Comparison of ENCODE assay signal across 1 cellular context in the genomic region with DNA sequence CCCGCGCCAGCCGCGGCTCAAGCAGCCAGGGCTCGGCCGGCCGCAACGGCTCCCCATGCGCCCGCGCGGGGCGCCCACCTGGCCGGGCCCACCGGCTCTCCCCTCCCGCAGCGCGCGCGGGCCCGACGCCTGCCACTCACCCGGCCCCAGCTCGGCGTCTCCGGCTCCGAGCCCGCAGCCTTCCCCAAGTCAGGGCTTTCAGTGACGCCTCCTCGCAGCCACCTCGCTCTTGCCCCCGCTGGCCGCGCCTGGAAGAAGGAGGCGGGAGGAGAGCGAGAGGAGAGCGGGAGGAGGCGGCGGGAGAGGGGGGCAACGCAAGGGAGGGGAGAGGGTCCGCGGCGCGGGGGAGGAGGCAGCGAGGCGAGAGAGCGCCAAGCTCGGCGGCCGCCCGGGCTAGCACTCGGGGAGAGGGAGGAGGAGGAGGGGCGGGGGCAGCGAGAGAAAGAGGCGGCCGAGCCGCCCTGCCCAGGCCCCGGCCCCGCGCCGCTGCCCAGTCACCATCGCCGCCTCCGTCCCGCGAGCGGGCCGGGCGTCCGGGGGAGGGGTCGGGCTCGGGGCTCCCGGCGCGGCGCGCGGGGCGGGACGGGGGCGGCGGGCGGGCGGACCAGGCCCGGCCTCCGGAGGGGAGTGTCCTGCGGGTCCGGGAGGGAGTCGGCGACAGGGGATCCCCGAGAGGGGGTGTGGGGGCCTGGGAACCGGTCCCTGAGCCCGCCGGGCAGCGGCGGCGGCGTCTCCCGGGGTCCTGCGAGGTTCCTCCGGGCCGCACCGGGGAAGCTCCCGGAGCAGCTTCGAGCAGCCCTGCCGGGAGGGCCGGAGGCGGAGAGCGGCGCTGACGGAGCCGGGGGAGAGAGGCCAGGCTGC.
A peak's percentile ranks its signal among the peaks of the same experiment; 100 is the strongest.
TF ChIP-seq lines count a peak whose summit lies in the region.

A gene with protein sequence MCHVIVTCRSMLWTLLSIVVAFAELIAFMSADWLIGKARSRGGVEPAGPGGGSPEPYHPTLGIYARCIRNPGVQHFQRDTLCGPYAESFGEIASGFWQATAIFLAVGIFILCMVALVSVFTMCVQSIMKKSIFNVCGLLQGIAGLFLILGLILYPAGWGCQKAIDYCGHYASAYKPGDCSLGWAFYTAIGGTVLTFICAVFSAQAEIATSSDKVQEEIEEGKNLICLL (minus strand): TSS at position 414 of the 861 bp plus-strand sequence. CDS start 138,559 bp downstream, outside the sequence.

TF ChIP-seq in GM12878, 131 proteins besides CTCF, POLR2A, EP300 and RAD21 (continues in another document):
- TF ChIP-seq MEF2A (IDR thresholded peaks at IDR 0.05; ENCODE audit: insufficient read depth, low read depth, low read length), result no peak
- no peak for TF ChIP-seq TARDBP (IDR thresholded peaks at IDR 0.05; ENCODE audit: borderline replicate concordance)
- TF ChIP-seq SUPT20H (IDR thresholded peaks at IDR 0.05; ENCODE audit: borderline replicate concordance, control insufficient read depth, low read depth, low read length), result no peak
- 0 out of 2 replicates have a peak, but pooled peaks have one; percentile 43 for TF ChIP-seq LARP7 (IDR thresholded peaks at IDR 0.05)
- TF ChIP-seq, protein P1, sequence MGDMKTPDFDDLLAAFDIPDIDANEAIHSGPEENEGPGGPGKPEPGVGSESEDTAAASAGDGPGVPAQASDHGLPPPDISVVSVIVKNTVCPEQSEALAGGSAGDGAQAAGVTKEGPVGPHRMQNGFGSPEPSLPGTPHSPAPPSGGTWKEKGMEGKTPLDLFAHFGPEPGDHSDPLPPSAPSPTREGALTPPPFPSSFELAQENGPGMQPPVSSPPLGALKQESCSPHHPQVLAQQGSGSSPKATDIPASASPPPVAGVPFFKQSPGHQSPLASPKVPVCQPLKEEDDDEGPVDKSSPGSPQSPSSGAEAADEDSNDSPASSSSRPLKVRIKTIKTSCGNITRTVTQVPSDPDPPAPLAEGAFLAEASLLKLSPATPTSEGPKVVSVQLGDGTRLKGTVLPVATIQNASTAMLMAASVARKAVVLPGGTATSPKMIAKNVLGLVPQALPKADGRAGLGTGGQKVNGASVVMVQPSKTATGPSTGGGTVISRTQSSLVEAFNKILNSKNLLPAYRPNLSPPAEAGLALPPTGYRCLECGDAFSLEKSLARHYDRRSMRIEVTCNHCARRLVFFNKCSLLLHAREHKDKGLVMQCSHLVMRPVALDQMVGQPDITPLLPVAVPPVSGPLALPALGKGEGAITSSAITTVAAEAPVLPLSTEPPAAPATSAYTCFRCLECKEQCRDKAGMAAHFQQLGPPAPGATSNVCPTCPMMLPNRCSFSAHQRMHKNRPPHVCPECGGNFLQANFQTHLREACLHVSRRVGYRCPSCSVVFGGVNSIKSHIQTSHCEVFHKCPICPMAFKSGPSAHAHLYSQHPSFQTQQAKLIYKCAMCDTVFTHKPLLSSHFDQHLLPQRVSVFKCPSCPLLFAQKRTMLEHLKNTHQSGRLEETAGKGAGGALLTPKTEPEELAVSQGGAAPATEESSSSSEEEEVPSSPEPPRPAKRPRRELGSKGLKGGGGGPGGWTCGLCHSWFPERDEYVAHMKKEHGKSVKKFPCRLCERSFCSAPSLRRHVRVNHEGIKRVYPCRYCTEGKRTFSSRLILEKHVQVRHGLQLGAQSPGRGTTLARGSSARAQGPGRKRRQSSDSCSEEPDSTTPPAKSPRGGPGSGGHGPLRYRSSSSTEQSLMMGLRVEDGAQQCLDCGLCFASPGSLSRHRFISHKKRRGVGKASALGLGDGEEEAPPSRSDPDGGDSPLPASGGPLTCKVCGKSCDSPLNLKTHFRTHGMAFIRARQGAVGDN (IDR thresholded peaks at IDR 0.05), result 0 out of 2 replicates have a peak, but pooled peaks have one; percentile 25
- TF ChIP-seq TCF12 (IDR thresholded peaks at IDR 0.05; ENCODE audit: low read depth, low read length), result no peak
- no peak for TF ChIP-seq SMARCA5 (IDR thresholded peaks at IDR 0.05)
- TF ChIP-seq, protein P2, sequence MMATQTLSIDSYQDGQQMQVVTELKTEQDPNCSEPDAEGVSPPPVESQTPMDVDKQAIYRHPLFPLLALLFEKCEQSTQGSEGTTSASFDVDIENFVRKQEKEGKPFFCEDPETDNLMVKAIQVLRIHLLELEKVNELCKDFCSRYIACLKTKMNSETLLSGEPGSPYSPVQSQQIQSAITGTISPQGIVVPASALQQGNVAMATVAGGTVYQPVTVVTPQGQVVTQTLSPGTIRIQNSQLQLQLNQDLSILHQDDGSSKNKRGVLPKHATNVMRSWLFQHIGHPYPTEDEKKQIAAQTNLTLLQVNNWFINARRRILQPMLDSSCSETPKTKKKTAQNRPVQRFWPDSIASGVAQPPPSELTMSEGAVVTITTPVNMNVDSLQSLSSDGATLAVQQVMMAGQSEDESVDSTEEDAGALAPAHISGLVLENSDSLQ (IDR thresholded peaks at IDR 0.05), result peak; percentile 82
- no peak for TF ChIP-seq RAD51 (IDR thresholded peaks at IDR 0.05)
- TF ChIP-seq, protein P3, sequence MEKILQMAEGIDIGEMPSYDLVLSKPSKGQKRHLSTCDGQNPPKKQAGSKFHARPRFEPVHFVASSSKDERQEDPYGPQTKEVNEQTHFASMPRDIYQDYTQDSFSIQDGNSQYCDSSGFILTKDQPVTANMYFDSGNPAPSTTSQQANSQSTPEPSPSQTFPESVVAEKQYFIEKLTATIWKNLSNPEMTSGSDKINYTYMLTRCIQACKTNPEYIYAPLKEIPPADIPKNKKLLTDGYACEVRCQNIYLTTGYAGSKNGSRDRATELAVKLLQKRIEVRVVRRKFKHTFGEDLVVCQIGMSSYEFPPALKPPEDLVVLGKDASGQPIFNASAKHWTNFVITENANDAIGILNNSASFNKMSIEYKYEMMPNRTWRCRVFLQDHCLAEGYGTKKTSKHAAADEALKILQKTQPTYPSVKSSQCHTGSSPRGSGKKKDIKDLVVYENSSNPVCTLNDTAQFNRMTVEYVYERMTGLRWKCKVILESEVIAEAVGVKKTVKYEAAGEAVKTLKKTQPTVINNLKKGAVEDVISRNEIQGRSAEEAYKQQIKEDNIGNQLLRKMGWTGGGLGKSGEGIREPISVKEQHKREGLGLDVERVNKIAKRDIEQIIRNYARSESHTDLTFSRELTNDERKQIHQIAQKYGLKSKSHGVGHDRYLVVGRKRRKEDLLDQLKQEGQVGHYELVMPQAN (conservative IDR thresholded peaks at IDR 0.05), result peak; percentile 54; the same call in 1 of the 2 replicates
- TF ChIP-seq EED (IDR thresholded peaks at IDR 0.05; ENCODE audit: low read depth), result no peak
- TF ChIP-seq CHD4 (IDR thresholded peaks at IDR 0.05), result no peak
- TF ChIP-seq HCFC1 (IDR thresholded peaks at IDR 0.05; ENCODE audit: low read length), result no peak
- no peak for TF ChIP-seq CEBPB (IDR thresholded peaks at IDR 0.05; ENCODE audit: borderline replicate concordance in 1 of 2, low read depth in 2 of 2, low read length in 2 of 2)
- TF ChIP-seq GATAD2B (conservative IDR thresholded peaks at IDR 0.05; ENCODE audit: low read depth), result peak; percentile 94
- TF ChIP-seq, protein P4, sequence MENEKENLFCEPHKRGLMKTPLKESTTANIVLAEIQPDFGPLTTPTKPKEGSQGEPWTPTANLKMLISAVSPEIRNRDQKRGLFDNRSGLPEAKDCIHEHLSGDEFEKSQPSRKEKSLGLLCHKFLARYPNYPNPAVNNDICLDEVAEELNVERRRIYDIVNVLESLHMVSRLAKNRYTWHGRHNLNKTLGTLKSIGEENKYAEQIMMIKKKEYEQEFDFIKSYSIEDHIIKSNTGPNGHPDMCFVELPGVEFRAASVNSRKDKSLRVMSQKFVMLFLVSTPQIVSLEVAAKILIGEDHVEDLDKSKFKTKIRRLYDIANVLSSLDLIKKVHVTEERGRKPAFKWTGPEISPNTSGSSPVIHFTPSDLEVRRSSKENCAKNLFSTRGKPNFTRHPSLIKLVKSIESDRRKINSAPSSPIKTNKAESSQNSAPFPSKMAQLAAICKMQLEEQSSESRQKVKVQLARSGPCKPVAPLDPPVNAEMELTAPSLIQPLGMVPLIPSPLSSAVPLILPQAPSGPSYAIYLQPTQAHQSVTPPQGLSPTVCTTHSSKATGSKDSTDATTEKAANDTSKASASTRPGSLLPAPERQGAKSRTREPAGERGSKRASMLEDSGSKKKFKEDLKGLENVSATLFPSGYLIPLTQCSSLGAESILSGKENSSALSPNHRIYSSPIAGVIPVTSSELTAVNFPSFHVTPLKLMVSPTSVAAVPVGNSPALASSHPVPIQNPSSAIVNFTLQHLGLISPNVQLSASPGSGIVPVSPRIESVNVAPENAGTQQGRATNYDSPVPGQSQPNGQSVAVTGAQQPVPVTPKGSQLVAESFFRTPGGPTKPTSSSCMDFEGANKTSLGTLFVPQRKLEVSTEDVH (IDR thresholded peaks at IDR 0.05; ENCODE audit: low read depth, partially characterized antibody), result no peak
- TF ChIP-seq TAF1 (IDR thresholded peaks at IDR 0.05; ENCODE audit: borderline replicate concordance, low read depth, low read length), result no peak; the same call in 1 of the 2 replicates
- TF ChIP-seq RB1 (IDR thresholded peaks at IDR 0.05; ENCODE audit: borderline replicate concordance), result no peak
- TF ChIP-seq ZNF217 (IDR thresholded peaks at IDR 0.05), result no peak
- no peak for TF ChIP-seq BMI1 (IDR thresholded peaks at IDR 0.05; ENCODE audit: borderline replicate concordance)
- TF ChIP-seq CBX5 (IDR thresholded peaks at IDR 0.05; ENCODE audit: low read depth), result no peak
- 0 out of 2 replicates have a peak, but pooled peaks have one; percentile 47 for TF ChIP-seq HDGF (IDR thresholded peaks at IDR 0.05)
- TF ChIP-seq FOS (IDR thresholded peaks at IDR 0.05; ENCODE audit: borderline replicate concordance, extremely low read depth, insufficient read length), result no peak
- TF ChIP-seq, protein P5, sequence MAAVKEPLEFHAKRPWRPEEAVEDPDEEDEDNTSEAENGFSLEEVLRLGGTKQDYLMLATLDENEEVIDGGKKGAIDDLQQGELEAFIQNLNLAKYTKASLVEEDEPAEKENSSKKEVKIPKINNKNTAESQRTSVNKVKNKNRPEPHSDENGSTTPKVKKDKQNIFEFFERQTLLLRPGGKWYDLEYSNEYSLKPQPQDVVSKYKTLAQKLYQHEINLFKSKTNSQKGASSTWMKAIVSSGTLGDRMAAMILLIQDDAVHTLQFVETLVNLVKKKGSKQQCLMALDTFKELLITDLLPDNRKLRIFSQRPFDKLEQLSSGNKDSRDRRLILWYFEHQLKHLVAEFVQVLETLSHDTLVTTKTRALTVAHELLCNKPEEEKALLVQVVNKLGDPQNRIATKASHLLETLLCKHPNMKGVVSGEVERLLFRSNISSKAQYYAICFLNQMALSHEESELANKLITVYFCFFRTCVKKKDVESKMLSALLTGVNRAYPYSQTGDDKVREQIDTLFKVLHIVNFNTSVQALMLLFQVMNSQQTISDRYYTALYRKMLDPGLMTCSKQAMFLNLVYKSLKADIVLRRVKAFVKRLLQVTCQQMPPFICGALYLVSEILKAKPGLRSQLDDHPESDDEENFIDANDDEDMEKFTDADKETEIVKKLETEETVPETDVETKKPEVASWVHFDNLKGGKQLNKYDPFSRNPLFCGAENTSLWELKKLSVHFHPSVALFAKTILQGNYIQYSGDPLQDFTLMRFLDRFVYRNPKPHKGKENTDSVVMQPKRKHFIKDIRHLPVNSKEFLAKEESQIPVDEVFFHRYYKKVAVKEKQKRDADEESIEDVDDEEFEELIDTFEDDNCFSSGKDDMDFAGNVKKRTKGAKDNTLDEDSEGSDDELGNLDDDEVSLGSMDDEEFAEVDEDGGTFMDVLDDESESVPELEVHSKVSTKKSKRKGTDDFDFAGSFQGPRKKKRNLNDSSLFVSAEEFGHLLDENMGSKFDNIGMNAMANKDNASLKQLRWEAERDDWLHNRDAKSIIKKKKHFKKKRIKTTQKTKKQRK (IDR thresholded peaks at IDR 0.05; ENCODE audit: low read depth, low read length), result no peak
- TF ChIP-seq NRF1 (conservative IDR thresholded peaks at IDR 0.05; ENCODE audit: low read depth, low read length), result no peak
- TF ChIP-seq HDAC2 (IDR thresholded peaks at IDR 0.05), result peak; percentile 57; the same call in 1 of the 2 replicates
- peak; percentile 81 for TF ChIP-seq IKZF1 (conservative IDR thresholded peaks at IDR 0.05)
- TF ChIP-seq SMAD1 (IDR thresholded peaks at IDR 0.05; ENCODE audit: low read depth, partially characterized antibody), result no peak
- TF ChIP-seq, protein P6, sequence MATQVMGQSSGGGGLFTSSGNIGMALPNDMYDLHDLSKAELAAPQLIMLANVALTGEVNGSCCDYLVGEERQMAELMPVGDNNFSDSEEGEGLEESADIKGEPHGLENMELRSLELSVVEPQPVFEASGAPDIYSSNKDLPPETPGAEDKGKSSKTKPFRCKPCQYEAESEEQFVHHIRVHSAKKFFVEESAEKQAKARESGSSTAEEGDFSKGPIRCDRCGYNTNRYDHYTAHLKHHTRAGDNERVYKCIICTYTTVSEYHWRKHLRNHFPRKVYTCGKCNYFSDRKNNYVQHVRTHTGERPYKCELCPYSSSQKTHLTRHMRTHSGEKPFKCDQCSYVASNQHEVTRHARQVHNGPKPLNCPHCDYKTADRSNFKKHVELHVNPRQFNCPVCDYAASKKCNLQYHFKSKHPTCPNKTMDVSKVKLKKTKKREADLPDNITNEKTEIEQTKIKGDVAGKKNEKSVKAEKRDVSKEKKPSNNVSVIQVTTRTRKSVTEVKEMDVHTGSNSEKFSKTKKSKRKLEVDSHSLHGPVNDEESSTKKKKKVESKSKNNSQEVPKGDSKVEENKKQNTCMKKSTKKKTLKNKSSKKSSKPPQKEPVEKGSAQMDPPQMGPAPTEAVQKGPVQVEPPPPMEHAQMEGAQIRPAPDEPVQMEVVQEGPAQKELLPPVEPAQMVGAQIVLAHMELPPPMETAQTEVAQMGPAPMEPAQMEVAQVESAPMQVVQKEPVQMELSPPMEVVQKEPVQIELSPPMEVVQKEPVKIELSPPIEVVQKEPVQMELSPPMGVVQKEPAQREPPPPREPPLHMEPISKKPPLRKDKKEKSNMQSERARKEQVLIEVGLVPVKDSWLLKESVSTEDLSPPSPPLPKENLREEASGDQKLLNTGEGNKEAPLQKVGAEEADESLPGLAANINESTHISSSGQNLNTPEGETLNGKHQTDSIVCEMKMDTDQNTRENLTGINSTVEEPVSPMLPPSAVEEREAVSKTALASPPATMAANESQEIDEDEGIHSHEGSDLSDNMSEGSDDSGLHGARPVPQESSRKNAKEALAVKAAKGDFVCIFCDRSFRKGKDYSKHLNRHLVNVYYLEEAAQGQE (IDR thresholded peaks at IDR 0.05; ENCODE audit: low read depth, low read length), result no peak
- TF ChIP-seq IKZF2 (IDR thresholded peaks at IDR 0.05), result no peak
- TF ChIP-seq RCOR1 (conservative IDR thresholded peaks at IDR 0.05; ENCODE audit: low read depth, low read length), result no peak
- TF ChIP-seq MXI1 (IDR thresholded peaks at IDR 0.05; ENCODE audit: low read depth, low read length), result no peak
- no peak for TF ChIP-seq ZZZ3 (IDR thresholded peaks at IDR 0.05; ENCODE audit: control insufficient read depth, insufficient read length, low read depth)
- TF ChIP-seq WRNIP1 (IDR thresholded peaks at IDR 0.05; ENCODE audit: borderline replicate concordance, low read depth, low read length), result no peak
- peak; percentile 34; the same call in 1 of the 2 replicates for TF ChIP-seq YY1 (IDR thresholded peaks at IDR 0.05; ENCODE audit: low read depth, low read length)
- TF ChIP-seq ESRRA (IDR thresholded peaks at IDR 0.05; ENCODE audit: low read length), result no peak
- TF ChIP-seq, protein P7, sequence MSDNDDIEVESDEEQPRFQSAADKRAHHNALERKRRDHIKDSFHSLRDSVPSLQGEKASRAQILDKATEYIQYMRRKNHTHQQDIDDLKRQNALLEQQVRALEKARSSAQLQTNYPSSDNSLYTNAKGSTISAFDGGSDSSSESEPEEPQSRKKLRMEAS (IDR thresholded peaks at IDR 0.05; ENCODE audit: low read depth, low read length), result no peak
- TF ChIP-seq YBX1 (IDR thresholded peaks at IDR 0.05), result no peak
- no peak for TF ChIP-seq ZNF384 (IDR thresholded peaks at IDR 0.05; ENCODE audit: borderline replicate concordance, low read depth, low read length)
